Comparison of ENCODE assay signal across 11 cellular contexts in genomic region chr4:147754037-147754445, GRCh38. TPM values are rescaled to one million over a fixed set of nuclear protein-coding genes. Genes with fewer than 3 reads are reported as not detected.
A peak's percentile ranks its signal among the peaks of the same experiment; 100 is the strongest.
DNase-seq lines count a peak whose midpoint lies in the region; ATAC-seq and TF ChIP-seq lines count a peak whose summit lies in the region.
"Had no signal": no experiment of that assay in that cellular context is flagged by ENCODE, and none has a peak within 500 bp of the region (broad histone marks: within the 10 kb centered on the region; RNA-seq: fewer than 3 reads in every experiment).

No MANE protein-coding gene starts in this region.

- peak overlapping the region; percentile 97 for H3K27ac Mint-ChIP-seq in nephron progenitor cell

- no peak for ATAC-seq in GM19351 (IDR thresholded peaks at IDR 0.05; ENCODE audit: unreplicated experiment)
- ATAC-seq in GM19395 (IDR thresholded peaks at IDR 0.05; ENCODE audit: unreplicated experiment): no peak

- no peaks in the 10 kb centered on the region for H3K9me3 Mint-ChIP-seq in nephron progenitor cell
- H3K9me3 Mint-ChIP-seq: central memory CD8-positive, alpha-beta T cell had no signal

- TF ChIP-seq CTCF in epithelial cell of esophagus (IDR thresholded peaks at IDR 0.05; ENCODE audit: insufficient read depth, low read depth, low read length, missing control alignments) (no peak), nephron progenitor cell (IDR thresholded peaks at IDR 0.05) (no peak)

- peaks cover 18% of the 10 kb centered on the region for H3K36me3 Mint-ChIP-seq in nephron progenitor cell (ENCODE audit: low read depth)

- H3K27me3 Mint-ChIP-seq in nephron progenitor cell (ENCODE audit: low read depth, poor library complexity): peaks cover 4% of the 10 kb centered on the region
- H3K27me3 Mint-ChIP-seq: central memory CD8-positive, alpha-beta T cell had no signal

- DNase-seq in AG08396 (ENCODE audit: low spot score): peak; percentile 59
- peak; percentile 80 for DNase-seq in LHCN-M2 (ENCODE audit: low read depth)
- peak; percentile 70 for DNase-seq in epithelial cell of esophagus (ENCODE audit: low read depth)
- DNase-seq in nephron progenitor cell: no peak
- DNase-seq in stimulated activated CD4-positive, alpha-beta T cell treated with anti-CD3 and anti-CD28 coated beads, Interleukin-4, amount 100 ng/mL, for 24 hours: no peak
- DNase-seq in 8988T: no peak
- DNase-seq: NCI-H526 treated with DMSO at 0.1 percent for 48 hours, nucleus accumbens had no signal

- no peak overlapping the region for H3K4me3 ChIP-seq in epithelial cell of esophagus (ENCODE audit: low read length)

- no peak overlapping the region for H3K4me3 Mint-ChIP-seq in nephron progenitor cell
- H3K4me3 Mint-ChIP-seq: central memory CD8-positive, alpha-beta T cell had no signal

- peaks cover 45% of the 10 kb centered on the region for H3K4me1 Mint-ChIP-seq in nephron progenitor cell

RNA-seq across cellular contexts. Expression of gene ARHGAP10, which starts 22.2 kb away (rescaled TPM):
- total RNA-seq in LHCN-M2 (2014; rRNA removed): 27.1 and 28.9 TPM in 2 replicates
- 20.1 TPM for polyA plus RNA-seq in LHCN-M2 (2012)

Comparison
In these comparisons a context has a peak if more than half of its experiments do, and no peak if none do; other contexts are left out.
1. DNase-seq: peak in AG08396 (single experiment), LHCN-M2 (single experiment) and epithelial cell of esophagus (single experiment); none in nephron progenitor cell (single experiment), stimulated activated CD4-positive, alpha-beta T cell treated with anti-CD3 and anti-CD28 coated beads, Interleukin-4, amount 100 ng/mL, for 24 hours (single experiment) and 8988T (single experiment).